Comparison of ENCODE assay signal across 8 cellular contexts in genomic region chr9:94922691-94923107, GRCh38.
DNase-seq lines count a peak whose midpoint lies in the region; ATAC-seq and TF ChIP-seq lines count a peak whose summit lies in the region.

No MANE protein-coding gene starts in this region.

- peak overlapping the region; percentile 60 for H3K4me2 ChIP-seq in mammary epithelial cell (ENCODE audit: insufficient read depth, low read depth, low read length)

- WGBS in mammary epithelial cell (ENCODE audit: low coverage, missing lambda C conversion rate): 10% methylated on average over 4 of the region's 5 CpGs
- WGBS in thyroid gland, 2 donors: 67 to 69% methylated on average over 5 of the region's 5 CpGs

- no peaks in the 10 kb centered on the region for H4K20me1 ChIP-seq in mammary epithelial cell (ENCODE audit: insufficient read depth, low read length)

- no peak overlapping the region for H3K27ac Mint-ChIP-seq in activated CD4-positive, alpha-beta T cell treated with anti-CD3 and anti-CD28 coated beads, Interleukin-2, amount 10 ng/mL, durations not matched to agents 24 days and 14 days
- H3K27ac Mint-ChIP-seq in activated T-helper 2 cell treated with anti-CD3 and anti-CD28 coated beads, Interferon-gamma antibody, Interleukin-2, Interleukin-4, amounts not matched to agents 10 μg/mL and 5 μg/mL and 100 μg/mL, durations not matched to agents 14 hours and 24 hours and 36 hours: no peak overlapping the region

- H3K36me3 ChIP-seq in mammary epithelial cell (ENCODE audit: insufficient read depth, low read length) (no peaks in the 10 kb centered on the region), thyroid gland (no peaks in the 10 kb centered on the region)

- CTCF ChIA-PET in mammary epithelial cell (lab: Charles Lee; ENCODE audit: low non-redundant PET): no interaction called here

- no TSS peak for BruUV-seq in mammary epithelial cell (replicated peaks; lab: Mats Ljungman, UMichigan)

- H3K4me3 ChIP-seq in mammary epithelial cell (replicated peaks in 1 of 3; ENCODE audit: insufficient read depth in 1 of 3, low read depth in 2 of 3, low read length in 3 of 3) (no peak overlapping the region), thyroid gland (replicated peaks in 1 of 3) (no peak overlapping the region)

- no peaks in the 10 kb centered on the region for H3K4me1 Mint-ChIP-seq in activated CD4-positive, alpha-beta T cell treated with anti-CD3 and anti-CD28 coated beads, Interleukin-2, amount 10 ng/mL, durations not matched to agents 24 days and 14 days
- H3K4me1 Mint-ChIP-seq in activated T-helper 2 cell treated with anti-CD3 and anti-CD28 coated beads, Interferon-gamma antibody, Interleukin-2, Interleukin-4, amounts not matched to agents 10 μg/mL and 5 μg/mL and 100 μg/mL, durations not matched to agents 14 hours and 24 hours and 36 hours (ENCODE audit: low read depth): no peaks in the 10 kb centered on the region

- no peak for TF ChIP-seq POLR2A in thyroid gland (IDR thresholded peaks at IDR 0.05)

- ATAC-seq in left lobe of liver: peak; percentile 61
- no peak for ATAC-seq in HG02973 (IDR thresholded peaks at IDR 0.05; ENCODE audit: unreplicated experiment)

- H3K4me3 Mint-ChIP-seq in activated CD4-positive, alpha-beta T cell treated with anti-CD3 and anti-CD28 coated beads, Interleukin-2, amount 10 ng/mL, durations not matched to agents 24 days and 14 days: no peak overlapping the region
- H3K4me3 Mint-ChIP-seq in activated T-helper 2 cell treated with anti-CD3 and anti-CD28 coated beads, Interferon-gamma antibody, Interleukin-2, Interleukin-4, amounts not matched to agents 10 μg/mL and 5 μg/mL and 100 μg/mL, durations not matched to agents 14 hours and 24 hours and 36 hours (ENCODE audit: low read depth): no peak overlapping the region

- no peaks in the 10 kb centered on the region for H3K9me3 ChIP-seq in mammary epithelial cell (replicated peaks; ENCODE audit: insufficient read depth, low read length)
- no peaks in the 10 kb centered on the region for H3K9me3 ChIP-seq in thyroid gland

- no peaks in the 10 kb centered on the region for H3K27me3 Mint-ChIP-seq in activated CD4-positive, alpha-beta T cell treated with anti-CD3 and anti-CD28 coated beads, Interleukin-2, amount 10 ng/mL, durations not matched to agents 24 days and 14 days
- H3K27me3 Mint-ChIP-seq in activated T-helper 2 cell treated with anti-CD3 and anti-CD28 coated beads, Interferon-gamma antibody, Interleukin-2, Interleukin-4, amounts not matched to agents 10 μg/mL and 5 μg/mL and 100 μg/mL, durations not matched to agents 14 hours and 24 hours and 36 hours (ENCODE audit: low read depth): peaks cover 2% of the 10 kb centered on the region

- H3K4me1 ChIP-seq in mammary epithelial cell (ENCODE audit: insufficient read depth, low read length): peaks cover 61% of the 10 kb centered on the region
- peaks cover 31 to 39% of the 10 kb centered on the region in 2 donors for H3K4me1 ChIP-seq in thyroid gland

- intact Hi-C loops in mammary epithelial cell (cut with micrococcal nuclease) (loop anchor here (5.0 kb wide), 1 partner anchor 205 kb away; no protein-coding TSS in a partner anchor), thyroid gland (cut with DNase I) (no loop called here)
- intact Hi-C loops in activated CD4-positive, alpha-beta T cell treated with anti-CD3 and anti-CD28 coated beads, Interleukin-2, amount 10 ng/mL, durations not matched to agents 24 days and 14 days (cut with micrococcal nuclease): no loop called here
- intact Hi-C loops in activated T-helper 2 cell treated with anti-CD3 and anti-CD28 coated beads, Interferon-gamma antibody, Interleukin-2, Interleukin-4, amounts not matched to agents 10 μg/mL and 5 μg/mL and 100 μg/mL, durations not matched to agents 14 hours and 24 hours and 36 hours (cut with micrococcal nuclease): no loop called here

- H3K27me3 ChIP-seq in mammary epithelial cell (ENCODE audit: insufficient read depth, low read length) (no peaks in the 10 kb centered on the region), thyroid gland (no peaks in the 10 kb centered on the region)

- H3K79me2 ChIP-seq in mammary epithelial cell (ENCODE audit: insufficient read depth, low read length): no peaks in the 10 kb centered on the region

- peak overlapping the region; percentile 6 for H3K9ac ChIP-seq in mammary epithelial cell (ENCODE audit: insufficient read depth, low read length)

- TF ChIP-seq CTCF in mammary epithelial cell (conservative IDR thresholded peaks at IDR 0.05 in 1 of 2, IDR thresholded peaks at IDR 0.05 in 1 of 2; ENCODE audit: extremely low read depth in 1 of 2, insufficient read depth in 1 of 2, low read depth in 1 of 2, low read length in 2 of 2): no peak
- no peak for TF ChIP-seq CTCF in thyroid gland (IDR thresholded peaks at IDR 0.05)

- in situ Hi-C loops in mammary epithelial cell (cut with MboI; ENCODE audit: low sequenced_read_pairs in 2 of 2): loop anchor here in 1 of 2 donors (25.0 kb wide), 1 partner anchor 235 kb away; no protein-coding TSS in a partner anchor

- no peaks in the 10 kb centered on the region for H3K9me3 Mint-ChIP-seq in activated CD4-positive, alpha-beta T cell treated with anti-CD3 and anti-CD28 coated beads, Interleukin-2, amount 10 ng/mL, durations not matched to agents 24 days and 14 days
- no peaks in the 10 kb centered on the region for H3K9me3 Mint-ChIP-seq in activated T-helper 2 cell treated with anti-CD3 and anti-CD28 coated beads, Interferon-gamma antibody, Interleukin-2, Interleukin-4, amounts not matched to agents 10 μg/mL and 5 μg/mL and 100 μg/mL, durations not matched to agents 14 hours and 24 hours and 36 hours

- H3K36me3 Mint-ChIP-seq in activated CD4-positive, alpha-beta T cell treated with anti-CD3 and anti-CD28 coated beads, Interleukin-2, amount 10 ng/mL, durations not matched to agents 24 days and 14 days (ENCODE audit: low read depth): no peaks in the 10 kb centered on the region
- H3K36me3 Mint-ChIP-seq in activated T-helper 2 cell treated with anti-CD3 and anti-CD28 coated beads, Interferon-gamma antibody, Interleukin-2, Interleukin-4, amounts not matched to agents 10 μg/mL and 5 μg/mL and 100 μg/mL, durations not matched to agents 14 hours and 24 hours and 36 hours (ENCODE audit: low read depth): no peaks in the 10 kb centered on the region

- dilution Hi-C loops in mammary epithelial cell (cut with HindIII; ENCODE audit: low sequenced_read_pairs): loop anchor here (5.0 kb wide), 2 partner anchors 95 to 135 kb away; no protein-coding TSS in a partner anchor

- peak overlapping the region; percentile 37 for H2AFZ ChIP-seq in mammary epithelial cell (ENCODE audit: low read depth, low read length)

- peak; percentile 7 for DNase-seq in NAMALWA (ENCODE audit: low spot score)
- DNase-seq in mammary epithelial cell: peak; percentile 48
- no peak for DNase-seq in left lobe of liver (ENCODE audit: low spot score)
- no peak for DNase-seq in thyroid gland
- DNase-seq in activated CD4-positive, alpha-beta T cell treated with anti-CD3 and anti-CD28 coated beads, Interleukin-2, amount 10 ng/mL, durations not matched to agents 24 days and 14 days: no peak
- no peak for DNase-seq in activated T-helper 2 cell treated with anti-CD3 and anti-CD28 coated beads, Interferon-gamma antibody, Interleukin-2, Interleukin-4, amounts not matched to agents 10 μg/mL and 5 μg/mL and 100 μg/mL, durations not matched to agents 14 hours and 24 hours and 36 hours (ENCODE audit: low spot score)
- DNase-seq in NCI-H187 (lab: John Stamatoyannopoulos, UW): no peak

- peak overlapping the region; percentile 62 for H3K27ac ChIP-seq in mammary epithelial cell (ENCODE audit: insufficient read depth, low read depth, low read length)
- peak overlapping the region; percentile 94 to 97 (median 96) for H3K27ac ChIP-seq in thyroid gland

Comparison
In these comparisons a context has a peak if more than half of its experiments do, and no peak if none do; other contexts are left out.
1. DNase-seq: peak in NAMALWA (single experiment) and mammary epithelial cell (single experiment); none in left lobe of liver (single experiment), thyroid gland (0 of 2), activated CD4-positive, alpha-beta T cell treated with anti-CD3 and anti-CD28 coated beads, Interleukin-2, amount 10 ng/mL, durations not matched to agents 24 days and 14 days (single experiment), activated T-helper 2 cell treated with anti-CD3 and anti-CD28 coated beads, Interferon-gamma antibody, Interleukin-2, Interleukin-4, amounts not matched to agents 10 μg/mL and 5 μg/mL and 100 μg/mL, durations not matched to agents 14 hours and 24 hours and 36 hours (single experiment) and NCI-H187 (0 of 2).